In the genomic region with DNA sequence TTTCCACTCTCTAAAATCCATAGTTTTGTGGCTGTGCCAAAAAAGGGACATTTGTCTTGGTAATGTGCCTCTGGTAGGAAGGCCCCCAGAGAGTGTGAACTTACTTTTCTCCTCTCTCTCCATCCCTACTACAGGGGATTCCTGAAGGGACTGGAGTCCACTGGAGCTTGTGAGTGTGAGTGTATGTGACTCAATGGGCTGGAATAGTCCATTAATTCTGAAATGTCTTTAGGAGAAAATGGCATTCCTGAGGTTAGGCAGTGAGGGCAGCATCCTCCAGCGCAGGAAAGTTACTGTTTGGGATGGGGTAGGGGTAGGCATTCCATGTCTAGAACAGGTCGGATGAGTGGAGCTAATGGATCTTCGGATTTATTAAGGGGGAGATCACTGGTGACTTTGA, we compare ENCODE assay signal across 9 cellular contexts. TPM values are rescaled to one million over a fixed set of nuclear protein-coding genes. Genes with fewer than 3 reads are reported as not detected.
"Had no signal": no experiment of that assay in that cellular context is flagged by ENCODE, and none has a peak within 500 bp of the region (broad histone marks: within the 10 kb centered on the region; RNA-seq: fewer than 3 reads in every experiment).

No MANE protein-coding gene starts in this region.

- H3K9ac ChIP-seq: GM23248 had no signal

- H3K27ac Mint-ChIP-seq: HFFc6 had no signal

- ATAC-seq: HCT116 had no signal

- DNase-seq: GM23248, GOT3, H7, HFFc6, IMR-90 had no signal

- H3K4me3 ChIP-seq: GM23248, HAP-1 had no signal

- H3K36me3 ChIP-seq: HAP-1 had no signal

- FAIRE-seq: HTR-8/SVneo had no signal

- H2AFZ ChIP-seq: GM23248 had no signal

- H3K4me3 Mint-ChIP-seq: HFFc6 had no signal

- H3K9me3 ChIP-seq: HAP-1 had no signal

- H3K27ac ChIP-seq: GM23248 had no signal

- H3K4me1 ChIP-seq: HAP-1 had no signal

RNA-seq across cellular contexts. Expression of gene CACNA2D3, which starts 59.8 kb away (rescaled TPM):
- total RNA-seq: HT-29 had no signal
